In genomic region chr12:95198914-95199313, GRCh38 we compare ENCODE assay signal across 1 cellular context.
TF ChIP-seq lines count a peak whose summit lies in the region.

No MANE protein-coding gene starts in this region.

TF ChIP-seq in GM12878, 131 proteins besides CTCF, POLR2A, EP300 and RAD21:
- TF ChIP-seq NFIC (IDR thresholded peaks at IDR 0.05; ENCODE audit: low read depth, low read length) (peak; percentile 66; the same call in 1 of the 2 replicates), FOXM1 (IDR thresholded peaks at IDR 0.05; ENCODE audit: low read depth, low read length) (peak; percentile 22; the same call in 1 of the 2 replicates), CBX5 (IDR thresholded peaks at IDR 0.05; ENCODE audit: low read depth) (0 out of 2 replicates have a peak, but pooled peaks have one; percentile 52), CREB1 (IDR thresholded peaks at IDR 0.05; ENCODE audit: low read depth) (peak; percentile 7; the same call in 1 of the 2 replicates), IKZF2 (IDR thresholded peaks at IDR 0.05) (0 out of 4 replicates have a peak, but pooled peaks of 1 of the 2 experiments have one; percentile 18), RELA (IDR thresholded peaks at IDR 0.05; ENCODE audit: borderline replicate concordance, partially characterized antibody) (no peak), RUNX3 (IDR thresholded peaks at IDR 0.05; ENCODE audit: low read length) (peak; percentile 75), CREM (IDR thresholded peaks at IDR 0.05; ENCODE audit: low read depth) (peak; percentile 26; the same call in 1 of the 2 replicates), CEBPB (IDR thresholded peaks at IDR 0.05; ENCODE audit: borderline replicate concordance in 1 of 2, low read depth in 2 of 2, low read length in 2 of 2) (peak in 1 of 2 experiments; percentile 62; a peak in 1 of 4 replicates), BRCA1 (IDR thresholded peaks at IDR 0.05; ENCODE audit: low read depth, low read length) (no peak), PML (IDR thresholded peaks at IDR 0.05; ENCODE audit: low read length) (peak; percentile 29; the same call in 1 of the 2 replicates), GABPA (IDR thresholded peaks at IDR 0.05; ENCODE audit: low read depth) (no peak), RBBP5 (conservative IDR thresholded peaks at IDR 0.05) (0 out of 2 replicates have a peak, but pooled peaks have one; percentile 5), EED (IDR thresholded peaks at IDR 0.05; ENCODE audit: low read depth) (peak; percentile 82), SIN3A (IDR thresholded peaks at IDR 0.05; ENCODE audit: low read depth, low read length) (no peak)
